ENCODE assay signal across 10 cellular contexts in genomic region chr1:154730251-154730650, GRCh38.
A peak's percentile ranks its signal among the peaks of the same experiment; 100 is the strongest.
DNase-seq lines count a peak whose midpoint lies in the region; ATAC-seq and TF ChIP-seq lines count a peak whose summit lies in the region.
"Had no signal": no experiment of that assay in that cellular context is flagged by ENCODE, and none has a peak within 500 bp of the region (broad histone marks: within the 10 kb centered on the region; RNA-seq: fewer than 3 reads in every experiment).

No MANE protein-coding gene starts in this region.

- no peaks in the 10 kb centered on the region; the same call in 2 of the 3 replicates for H3K9me3 Mint-ChIP-seq in GM23338
- H3K9me3 Mint-ChIP-seq in CD8-positive, alpha-beta memory T cell = no peaks in the 10 kb centered on the region

- peak overlapping the region; percentile 6; the same call in 1 of the 2 replicates for H3K4me2 ChIP-seq in GM23338

- peaks cover 7% of the 10 kb centered on the region for H3K27me3 Mint-ChIP-seq in GM23338 (ENCODE audit: insufficient read depth, low read depth, poor library complexity)
- peaks cover 5 to 58% of the 10 kb centered on the region in 2 donors for H3K27me3 Mint-ChIP-seq in CD8-positive, alpha-beta memory T cell

- no peak overlapping the region for H3K9ac ChIP-seq in rectal smooth muscle tissue (ENCODE audit: low read length)

- H3K27me3 ChIP-seq in GM23338 (ENCODE audit: insufficient read depth) = no peaks in the 10 kb centered on the region
- H3K27me3 ChIP-seq in rectal smooth muscle tissue (ENCODE audit: control insufficient read depth, insufficient read depth, low read length) = no peaks in the 10 kb centered on the region
- no peaks in the 10 kb centered on the region for H3K27me3 ChIP-seq in CD8-positive, alpha-beta memory T cell (ENCODE audit: insufficient read depth, low read length, poor library complexity, severe bottlenecking)

- H3K79me2 ChIP-seq in GM23338 (replicated peaks; ENCODE audit: insufficient read depth) = no peaks in the 10 kb centered on the region

- H3K36me3 ChIP-seq in GM23338 (ENCODE audit: insufficient read depth) (no peaks in the 10 kb centered on the region), rectal smooth muscle tissue (ENCODE audit: control insufficient read depth, insufficient read depth, low read length) (no peaks in the 10 kb centered on the region)
- H3K36me3 ChIP-seq in CD8-positive, alpha-beta memory T cell (ENCODE audit: insufficient read depth, low read length) = no peaks in the 10 kb centered on the region

- DNase-seq in GM23338 (ENCODE audit: low spot score) (peak; percentile 76), NCI-H2227 treated with DMSO at 0.1 percent for 48 hours (lab: John Stamatoyannopoulos, UW) (peak; percentile 91), epithelial cell of esophagus (ENCODE audit: low read depth) (peak; percentile 80), coronary artery (ENCODE audit: low spot score) (no peak), anterior cingulate cortex (lab: John Stamatoyannopoulos, UW) (no peak)
- no peak for DNase-seq in CD8-positive, alpha-beta memory T cell
- DNase-seq: cerebellar nuclear complex; stimulated activated CD4-positive, alpha-beta T cell treated with anti-CD3 and anti-CD28 coated beads, Interleukin-2, amount 100 ng/mL, for 24 hours had no signal

- peaks cover 44% of the 10 kb centered on the region for H3K4me1 Mint-ChIP-seq in GM23338
- no peaks in the 10 kb centered on the region for H3K4me1 Mint-ChIP-seq in CD8-positive, alpha-beta memory T cell

- H3K4me3 ChIP-seq in GM23338 (no peak overlapping the region), epithelial cell of esophagus (ENCODE audit: low read length) (no peak overlapping the region), rectal smooth muscle tissue (ENCODE audit: low read length) (no peak overlapping the region), coronary artery (no peak overlapping the region)
- no peak overlapping the region for H3K4me3 ChIP-seq in CD8-positive, alpha-beta memory T cell (ENCODE audit: low read length)

- no peaks in the 10 kb centered on the region for H3K36me3 Mint-ChIP-seq in GM23338 (ENCODE audit: low read depth)
- H3K36me3 Mint-ChIP-seq in CD8-positive, alpha-beta memory T cell = no peaks in the 10 kb centered on the region

- no peak for TF ChIP-seq CTCF in GM23338 (conservative IDR thresholded peaks at IDR 0.05; ENCODE audit: low read depth in 2 of 2)
- no peak for TF ChIP-seq CTCF in epithelial cell of esophagus (IDR thresholded peaks at IDR 0.05; ENCODE audit: insufficient read depth, low read depth, low read length, missing control alignments)
- no peak for TF ChIP-seq CTCF in coronary artery (IDR thresholded peaks at IDR 0.05)

- H3K27ac ChIP-seq in GM23338 (ENCODE audit: low read depth) = no peak overlapping the region
- peak overlapping the region; percentile 74 for H3K27ac ChIP-seq in rectal smooth muscle tissue (ENCODE audit: low read depth, low read length)
- H3K27ac ChIP-seq in coronary artery = peak overlapping the region in 1 of 2 donors; percentile 70
- H3K27ac ChIP-seq in CD8-positive, alpha-beta memory T cell (ENCODE audit: low read depth, low read length) = no peak overlapping the region

- H4K20me1 ChIP-seq in GM23338 (replicated peaks; ENCODE audit: insufficient read depth) = no peaks in the 10 kb centered on the region

- CTCF ChIA-PET in CD8-positive, alpha-beta memory T cell (lab: Charles Lee) = interaction anchor here (1.1 to 1.3 kb wide), 2 partner anchors 46 to 113 kb away, joined by 3 read pairs; no protein-coding TSS in a partner anchor

- H3K27ac Mint-ChIP-seq in GM23338 = peak overlapping the region; percentile 94
- H3K27ac Mint-ChIP-seq in CD8-positive, alpha-beta memory T cell = no peak overlapping the region

- no peaks in the 10 kb centered on the region for H3F3A ChIP-seq in GM23338 (replicated peaks; ENCODE audit: low read depth)

- ATAC-seq in GM23338 (peak; percentile 53), HG03196 (IDR thresholded peaks at IDR 0.05; ENCODE audit: unreplicated experiment) (no peak)

- H3K4me1 ChIP-seq in GM23338 (ENCODE audit: insufficient read depth) = peaks cover 16% of the 10 kb centered on the region
- peaks cover 52% of the 10 kb centered on the region for H3K4me1 ChIP-seq in rectal smooth muscle tissue (ENCODE audit: control insufficient read depth, insufficient read depth, low read length)
- H3K4me1 ChIP-seq in CD8-positive, alpha-beta memory T cell (ENCODE audit: insufficient read depth, low read length) = no peaks in the 10 kb centered on the region

- H2AFZ ChIP-seq in GM23338 = no peak overlapping the region

- H3K9me2 ChIP-seq in GM23338 (ENCODE audit: insufficient read depth) = no peaks in the 10 kb centered on the region

- H3K9me3 ChIP-seq in CD8-positive, alpha-beta memory T cell (ENCODE audit: low read length) = no peaks in the 10 kb centered on the region

- POLR2A ChIA-PET in CD8-positive, alpha-beta memory T cell (lab: Charles Lee) = no interaction called here

- no peak overlapping the region for H3K4me3 Mint-ChIP-seq in GM23338
- no peak overlapping the region for H3K4me3 Mint-ChIP-seq in CD8-positive, alpha-beta memory T cell

TF ChIP-seq in GM23338, 12 proteins besides CTCF, POLR2A, EP300 and RAD21:
- no peak for TF ChIP-seq ZNF114 (CRISPR knock-in tag; IDR thresholded peaks at IDR 0.05)
- TF ChIP-seq, protein P1, sequence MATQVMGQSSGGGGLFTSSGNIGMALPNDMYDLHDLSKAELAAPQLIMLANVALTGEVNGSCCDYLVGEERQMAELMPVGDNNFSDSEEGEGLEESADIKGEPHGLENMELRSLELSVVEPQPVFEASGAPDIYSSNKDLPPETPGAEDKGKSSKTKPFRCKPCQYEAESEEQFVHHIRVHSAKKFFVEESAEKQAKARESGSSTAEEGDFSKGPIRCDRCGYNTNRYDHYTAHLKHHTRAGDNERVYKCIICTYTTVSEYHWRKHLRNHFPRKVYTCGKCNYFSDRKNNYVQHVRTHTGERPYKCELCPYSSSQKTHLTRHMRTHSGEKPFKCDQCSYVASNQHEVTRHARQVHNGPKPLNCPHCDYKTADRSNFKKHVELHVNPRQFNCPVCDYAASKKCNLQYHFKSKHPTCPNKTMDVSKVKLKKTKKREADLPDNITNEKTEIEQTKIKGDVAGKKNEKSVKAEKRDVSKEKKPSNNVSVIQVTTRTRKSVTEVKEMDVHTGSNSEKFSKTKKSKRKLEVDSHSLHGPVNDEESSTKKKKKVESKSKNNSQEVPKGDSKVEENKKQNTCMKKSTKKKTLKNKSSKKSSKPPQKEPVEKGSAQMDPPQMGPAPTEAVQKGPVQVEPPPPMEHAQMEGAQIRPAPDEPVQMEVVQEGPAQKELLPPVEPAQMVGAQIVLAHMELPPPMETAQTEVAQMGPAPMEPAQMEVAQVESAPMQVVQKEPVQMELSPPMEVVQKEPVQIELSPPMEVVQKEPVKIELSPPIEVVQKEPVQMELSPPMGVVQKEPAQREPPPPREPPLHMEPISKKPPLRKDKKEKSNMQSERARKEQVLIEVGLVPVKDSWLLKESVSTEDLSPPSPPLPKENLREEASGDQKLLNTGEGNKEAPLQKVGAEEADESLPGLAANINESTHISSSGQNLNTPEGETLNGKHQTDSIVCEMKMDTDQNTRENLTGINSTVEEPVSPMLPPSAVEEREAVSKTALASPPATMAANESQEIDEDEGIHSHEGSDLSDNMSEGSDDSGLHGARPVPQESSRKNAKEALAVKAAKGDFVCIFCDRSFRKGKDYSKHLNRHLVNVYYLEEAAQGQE (IDR thresholded peaks at IDR 0.05; ENCODE audit: unreplicated experiment) = no peak
- TF ChIP-seq POLR2AphosphoS5 (IDR thresholded peaks at IDR 0.05; ENCODE audit: low read depth) = no peak
- no peak for TF ChIP-seq JUNB (IDR thresholded peaks at IDR 0.05; ENCODE audit: unreplicated experiment)
- TF ChIP-seq NANOG (IDR thresholded peaks at IDR 0.05; ENCODE audit: borderline replicate concordance) = no peak
- TF ChIP-seq STAT1 (IDR thresholded peaks at IDR 0.05; ENCODE audit: unreplicated experiment) = no peak
- TF ChIP-seq, protein P2, sequence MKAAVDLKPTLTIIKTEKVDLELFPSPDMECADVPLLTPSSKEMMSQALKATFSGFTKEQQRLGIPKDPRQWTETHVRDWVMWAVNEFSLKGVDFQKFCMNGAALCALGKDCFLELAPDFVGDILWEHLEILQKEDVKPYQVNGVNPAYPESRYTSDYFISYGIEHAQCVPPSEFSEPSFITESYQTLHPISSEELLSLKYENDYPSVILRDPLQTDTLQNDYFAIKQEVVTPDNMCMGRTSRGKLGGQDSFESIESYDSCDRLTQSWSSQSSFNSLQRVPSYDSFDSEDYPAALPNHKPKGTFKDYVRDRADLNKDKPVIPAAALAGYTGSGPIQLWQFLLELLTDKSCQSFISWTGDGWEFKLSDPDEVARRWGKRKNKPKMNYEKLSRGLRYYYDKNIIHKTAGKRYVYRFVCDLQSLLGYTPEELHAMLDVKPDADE (IDR thresholded peaks at IDR 0.05) = no peak
- TF ChIP-seq EZH2 (IDR thresholded peaks at IDR 0.05; ENCODE audit: low read depth, unreplicated experiment) = no peak

Comparison
In these comparisons a context has a peak if more than half of its experiments do, and no peak if none do; other contexts are left out.
1. DNase-seq: peak in GM23338 (single experiment), NCI-H2227 treated with DMSO at 0.1 percent for 48 hours (single experiment) and epithelial cell of esophagus (single experiment); none in coronary artery (single experiment), CD8-positive, alpha-beta memory T cell (0 of 5) and anterior cingulate cortex (0 of 58).